2 cellular contexts compared by ENCODE assay signal in genomic region chr4:150525321-150525868, GRCh38.
TF ChIP-seq lines count a peak whose summit lies in the region.

No MANE protein-coding gene starts in this region.

TF ChIP-seq in WTC11, 78 proteins besides CTCF, POLR2A, EP300 and RAD21 (continued from another document):
- no peak for TF ChIP-seq JAZF1 (CRISPR knock-in tag; IDR thresholded peaks at IDR 0.05)
- no peak for TF ChIP-seq ATF1 (CRISPR knock-in tag; IDR thresholded peaks at IDR 0.05)
- TF ChIP-seq STAT6 (CRISPR knock-in tag; conservative IDR thresholded peaks at IDR 0.05; ENCODE audit: low read depth) = no peak
- no peak for TF ChIP-seq ZNF232 (CRISPR knock-in tag; IDR thresholded peaks at IDR 0.05)
- no peak for TF ChIP-seq ZNF671 (CRISPR knock-in tag; IDR thresholded peaks at IDR 0.05)
- no peak for TF ChIP-seq E2F4 (CRISPR knock-in tag; IDR thresholded peaks at IDR 0.05; ENCODE audit: borderline replicate concordance, low read depth)
- TF ChIP-seq FOXK1 (CRISPR knock-in tag; IDR thresholded peaks at IDR 0.05) = no peak

TF ChIP-seq in HepG2, 621 proteins besides CTCF, POLR2A, EP300 and RAD21 (continued from another document):
- TF ChIP-seq GPBP1L1 (CRISPR knock-in tag; IDR thresholded peaks at IDR 0.05) = no peak
- TF ChIP-seq CEBPB (IDR thresholded peaks at IDR 0.05; ENCODE audit: borderline replicate concordance, low read depth, low read length) = 0 out of 2 replicates have a peak, but pooled peaks have one; percentile 28
- TF ChIP-seq PHF5A (CRISPR knock-in tag; IDR thresholded peaks at IDR 0.05; ENCODE audit: low read depth, unreplicated experiment) = no peak
- TF ChIP-seq ZNF510 (CRISPR knock-in tag; IDR thresholded peaks at IDR 0.05; ENCODE audit: low read depth) = no peak
- no peak for TF ChIP-seq NCOA5 (CRISPR knock-in tag; IDR thresholded peaks at IDR 0.05)
